Comparison of ENCODE assay signal across 20 cellular contexts in genomic region chr20:31972481-31973386, GRCh38. TPM values are rescaled to one million over a fixed set of nuclear protein-coding genes. Genes with fewer than 3 reads are reported as not detected.
DNase-seq lines count a peak whose midpoint lies in the region; TF ChIP-seq lines count a peak whose summit lies in the region.
"Had no signal": no experiment of that assay in that cellular context is flagged by ENCODE, and none has a peak within 500 bp of the region (broad histone marks: within the 10 kb centered on the region; RNA-seq: fewer than 3 reads in every experiment).

No MANE protein-coding gene starts in this region.

- peaks cover 3% of the 10 kb centered on the region for H4K20me1 ChIP-seq in neural cell (ENCODE audit: insufficient read depth)

- H3K9me2 ChIP-seq in neural cell (ENCODE audit: insufficient read depth, low read length) = no peaks in the 10 kb centered on the region

- no peak overlapping the region for H3K9ac ChIP-seq in neural cell (ENCODE audit: low read length)

- TF ChIP-seq EP300 in neural cell (conservative IDR thresholded peaks at IDR 0.05; ENCODE audit: poor library complexity, severe bottlenecking) = no peak

- H3K4me2 ChIP-seq in neural cell (ENCODE audit: low read length) = no peak overlapping the region

- peaks cover 14% of the 10 kb centered on the region for H3K27me3 ChIP-seq in ectodermal cell (ENCODE audit: control insufficient read depth, insufficient read depth, low read length, poor library complexity, severe bottlenecking)
- no peaks in the 10 kb centered on the region for H3K27me3 ChIP-seq in neural cell (ENCODE audit: insufficient read depth, low read depth, low read length)

- no peaks in the 10 kb centered on the region for H3F3A ChIP-seq in neural cell (ENCODE audit: insufficient read depth, low read length, poor library complexity, severe bottlenecking)

- peak overlapping the region; percentile 71 for H3K27ac ChIP-seq in ectodermal cell (ENCODE audit: insufficient read depth, low read depth, low read length, poor library complexity, severe bottlenecking)
- no peak overlapping the region for H3K27ac ChIP-seq in neural cell (ENCODE audit: low read length)
- H3K27ac ChIP-seq: pancreas had no signal

- WGBS in ectodermal cell, 2 experiments = 61 to 62% methylated on average over 8 of the region's 8 CpGs

- no peak overlapping the region for H3K4me3 ChIP-seq in ectodermal cell (ENCODE audit: insufficient read depth, low read depth, low read length)
- peak overlapping the region; percentile 24 for H3K4me3 ChIP-seq in neural cell (ENCODE audit: low read length)
- H3K4me3 ChIP-seq: pancreas had no signal

- H3K79me2 ChIP-seq in neural cell (replicated peaks; ENCODE audit: insufficient read depth, low read length) = peaks cover 47% of the 10 kb centered on the region

- no peak for TF ChIP-seq RAD21 in neural cell (conservative IDR thresholded peaks at IDR 0.05)

- H3K36me3 ChIP-seq in ectodermal cell (ENCODE audit: control insufficient read depth, insufficient read depth, low read length) (no peaks in the 10 kb centered on the region), neural cell (ENCODE audit: insufficient read depth, low read length) (no peaks in the 10 kb centered on the region)
- H3K36me3 ChIP-seq: pancreas had no signal

- H2AFZ ChIP-seq in neural cell (ENCODE audit: low read depth, low read length) = no peak overlapping the region

- H3K9me3 ChIP-seq in ectodermal cell (ENCODE audit: control insufficient read depth, low read length) (no peaks in the 10 kb centered on the region), neural cell (ENCODE audit: low read length) (no peaks in the 10 kb centered on the region)
- H3K9me3 ChIP-seq: pancreas had no signal

- TF ChIP-seq CTCF in neural cell (IDR thresholded peaks at IDR 0.05; ENCODE audit: poor library complexity, severe bottlenecking) = no peak

- H3K4me1 ChIP-seq in ectodermal cell (ENCODE audit: control insufficient read depth, insufficient read depth, low read length) = peaks cover 19% of the 10 kb centered on the region
- H3K4me1 ChIP-seq: pancreas had no signal

- peak; percentile 13 for DNase-seq in Daoy (ENCODE audit: low read depth)
- DNase-seq in M059J (ENCODE audit: low read depth) = peak; percentile 81
- no peak for DNase-seq in NCI-H1694 (lab: John Stamatoyannopoulos, UW)
- DNase-seq in NCI-H2081 treated with DMSO at 0.1 percent for 48 hours (lab: John Stamatoyannopoulos, UW) = no peak
- no peak for DNase-seq in stimulated activated naive CD4-positive, alpha-beta T cell (lab: John Stamatoyannopoulos, UW)
- no peak for DNase-seq in activated gamma-delta T cell treated with Interleukin-2 at 50 U/mL for 16 hours
- DNase-seq: activated CD4-positive, alpha-beta T cell treated with anti-CD3 and anti-CD28 coated beads, Interleukin-2, amount 50 U/mL, for 4 hours; effector memory CD8-positive, alpha-beta T cell; GF-D8; H7; hypothalamus; left ventricle myocardium superior; NCI-H345; pancreas; stimulated activated CD4-positive, alpha-beta T cell treated with anti-CD3 and anti-CD28 coated beads, Interleukin-4, amount 100 ng/mL, for 1 hour had no signal

TF ChIP-seq in neural cell, 6 proteins besides CTCF, POLR2A, EP300 and RAD21:
- no peak for TF ChIP-seq MXI1 (conservative IDR thresholded peaks at IDR 0.05; ENCODE audit: poor library complexity, severe bottlenecking)
- TF ChIP-seq REST (IDR thresholded peaks at IDR 0.05; ENCODE audit: borderline replicate concordance) = no peak
- no peak for TF ChIP-seq SMC3 (conservative IDR thresholded peaks at IDR 0.05; ENCODE audit: poor library complexity)
- TF ChIP-seq TAF1 (IDR thresholded peaks at IDR 0.05; ENCODE audit: low read depth) = no peak
- no peak for TF ChIP-seq POLR2AphosphoS5 (IDR thresholded peaks at IDR 0.05)
- no peak for TF ChIP-seq EZH2 (IDR thresholded peaks at IDR 0.05; ENCODE audit: borderline replicate concordance, insufficient read depth, low read length, poor library complexity, severe bottlenecking)

RNA-seq across cellular contexts. Expression of gene XKR7, which starts 4.8 kb away (rescaled TPM):
- under 0.01 and 0.12 TPM in 2 replicates for total RNA-seq in Daoy (2014; rRNA removed; shearing (Covaris generic))
- total RNA-seq in M059J (2014; rRNA removed; shearing (Covaris generic)) = 0.05 TPM in 1 of 2 replicates, not detected in the other
- polyA plus RNA-seq in ectodermal cell (2013, experiment 1 of 4) = 0.69 TPM
- 0.57 TPM for polyA plus RNA-seq in ectodermal cell (2013, experiment 2 of 4)
- polyA plus RNA-seq in ectodermal cell (2013, experiment 3 of 4) = 0.53 TPM
- 0.89 TPM for polyA plus RNA-seq in ectodermal cell (2013, experiment 4 of 4)
- 9.6 and 12.8 TPM in 2 replicates for polyA plus RNA-seq in neural cell
- polyA minus RNA-seq in neural cell = 41.1 and 43.8 TPM in 2 replicates
- total RNA-seq: HT-29, left ventricle myocardium superior, skeletal muscle tissue had no signal

RNA-seq across cellular contexts. Expression of gene PDRG1, which starts 20.9 kb away (rescaled TPM):
- 9.7 and 13.6 TPM in 2 replicates for total RNA-seq in Daoy (2014; rRNA removed; shearing (Covaris generic))
- 14.2 and 14.5 TPM in 2 replicates for total RNA-seq in M059J (2014; rRNA removed; shearing (Covaris generic))
- 23.0 TPM for polyA plus RNA-seq in ectodermal cell (2013, experiment 1 of 4)
- polyA plus RNA-seq in ectodermal cell (2013, experiment 2 of 4) = 23.8 TPM
- polyA plus RNA-seq in ectodermal cell (2013, experiment 3 of 4) = 20.4 TPM
- polyA plus RNA-seq in ectodermal cell (2013, experiment 4 of 4) = 21.6 TPM
- polyA plus RNA-seq in neural cell = 50.6 and 57.5 TPM in 2 replicates
- polyA minus RNA-seq in neural cell = 16.6 and 17.2 TPM in 2 replicates

RNA-seq across cellular contexts. Expression of gene CCM2L, which starts 37.5 kb away (rescaled TPM):
- total RNA-seq in Daoy (2014; rRNA removed; shearing (Covaris generic)) = 1.0 and 2.1 TPM in 2 replicates
- not detected in 2 replicates for total RNA-seq in M059J (2014; rRNA removed; shearing (Covaris generic))
- polyA plus RNA-seq in ectodermal cell (2013, experiment 1 of 4) = 2.5 TPM
- 2.1 TPM for polyA plus RNA-seq in ectodermal cell (2013, experiment 2 of 4)
- polyA plus RNA-seq in ectodermal cell (2013, experiment 3 of 4) = 1.7 TPM
- polyA plus RNA-seq in ectodermal cell (2013, experiment 4 of 4) = 1.3 TPM
- 1.5 and 3.0 TPM in 2 replicates for polyA plus RNA-seq in neural cell
- 1.7 and 2.2 TPM in 2 replicates for polyA minus RNA-seq in neural cell
- total RNA-seq: activated naive CD4-positive, alpha-beta T cell treated with anti-CD3 and anti-CD28 coated beads, Interleukin-2, amount 50 U/mL, for 72 hours had no signal

Comparison
In these comparisons a context has a peak if more than half of its experiments do, and no peak if none do; other contexts are left out.
1. DNase-seq: peak in Daoy (single experiment) and M059J (single experiment); none in NCI-H1694 (single experiment), NCI-H2081 treated with DMSO at 0.1 percent for 48 hours (single experiment), stimulated activated naive CD4-positive, alpha-beta T cell (0 of 6) and activated gamma-delta T cell treated with Interleukin-2 at 50 U/mL for 16 hours (single experiment).